ENCODE assay signal across 8 cellular contexts in genomic region chr19:45558399-45558878, GRCh38. TPM values are rescaled to one million over a fixed set of nuclear protein-coding genes. Genes with fewer than 3 reads are reported as not detected.
DNase-seq lines count a peak whose midpoint lies in the region; ATAC-seq, FAIRE-seq and TF ChIP-seq lines count a peak whose summit lies in the region.

No MANE protein-coding gene starts in this region.

- H3K36me3 ChIP-seq in CD8-positive, alpha-beta memory T cell (ENCODE audit: insufficient read depth, low read length) = no peaks in the 10 kb centered on the region
- H3K36me3 ChIP-seq in PC-3 (ENCODE audit: low read depth, low read length) (no peaks in the 10 kb centered on the region), pancreas (no peaks in the 10 kb centered on the region), upper lobe of left lung (peaks cover 0 to 4% (median under 1%) of the 10 kb centered on the region in 4 donors)

- H3K27ac ChIP-seq in CD8-positive, alpha-beta memory T cell (ENCODE audit: low read depth, low read length) = no peak overlapping the region
- no peak overlapping the region for H3K27ac ChIP-seq in PC-3 (ENCODE audit: low read length)
- no peak overlapping the region for H3K27ac ChIP-seq in pancreas
- no peak overlapping the region for H3K27ac ChIP-seq in upper lobe of left lung
- H3K27ac ChIP-seq in coronary artery = no peak overlapping the region

- H3K4me1 ChIP-seq in CD8-positive, alpha-beta memory T cell (ENCODE audit: insufficient read depth, low read length) = peaks cover 11% of the 10 kb centered on the region
- H3K4me1 ChIP-seq in PC-3 (ENCODE audit: insufficient read depth, low read length) (peaks cover 5% of the 10 kb centered on the region; the same call in 1 of the 2 replicates), pancreas (no peaks in the 10 kb centered on the region), upper lobe of left lung (peaks cover 0 to 7% (median 0%) of the 10 kb centered on the region in 4 donors)

- H3K27ac Mint-ChIP-seq in CD8-positive, alpha-beta memory T cell = peak overlapping the region in 6 of 8 donors; percentile 5 to 94 (median 44)
- peak overlapping the region; percentile 34 for H3K27ac Mint-ChIP-seq in activated T-cell treated with anti-CD3 and anti-CD28 coated beads, Interleukin-2, amount 50 U/mL, for 24 hours

- POLR2A ChIA-PET in CD8-positive, alpha-beta memory T cell (lab: Charles Lee) = no interaction called here
- POLR2A ChIA-PET in PC-3 (lab: Charles Lee; ENCODE audit: unreplicated experiment) = no interaction called here

- H3K36me3 Mint-ChIP-seq in CD8-positive, alpha-beta memory T cell = peaks cover 0 to 5% (median 0%) of the 10 kb centered on the region in 3 donors
- H3K36me3 Mint-ChIP-seq in activated T-cell treated with anti-CD3 and anti-CD28 coated beads, Interleukin-2, amount 50 U/mL, for 24 hours (ENCODE audit: low read depth) = peaks cover 11% of the 10 kb centered on the region

- H3K4me2 ChIP-seq in PC-3 (ENCODE audit: low read length) = no peak overlapping the region

- H3K9me3 ChIP-seq in CD8-positive, alpha-beta memory T cell (ENCODE audit: low read length) = no peaks in the 10 kb centered on the region
- H3K9me3 ChIP-seq in PC-3 (ENCODE audit: low read length) (no peaks in the 10 kb centered on the region), pancreas (no peaks in the 10 kb centered on the region), upper lobe of left lung (no peaks in the 10 kb centered on the region)

- no peak overlapping the region for H3K9ac ChIP-seq in PC-3 (ENCODE audit: low read length)

- H3K9me2 ChIP-seq in PC-3 (replicated peaks; ENCODE audit: low read length) = no peaks in the 10 kb centered on the region

- BruUV-seq in PC-3 (replicated peaks; lab: Mats Ljungman, UMichigan) = no TSS peak

- TF ChIP-seq CTCF in PC-3 (conservative IDR thresholded peaks at IDR 0.05; ENCODE audit: low read depth, low read length) (peak; percentile 84), fibroblast of pulmonary artery (IDR thresholded peaks at IDR 0.05; ENCODE audit: low read length, missing control alignments) (peak; percentile 80), pancreas (IDR thresholded peaks at IDR 0.05) (peak in 3 of 4 donors; percentile 26 to 29 (median 28)), upper lobe of left lung (IDR thresholded peaks at IDR 0.05) (peak; percentile 22 to 66 (median 48)), coronary artery (IDR thresholded peaks at IDR 0.05) (no peak)

- no peak overlapping the region for H2AFZ ChIP-seq in PC-3 (ENCODE audit: low read length)

- H3K4me3 Mint-ChIP-seq in CD8-positive, alpha-beta memory T cell = peak overlapping the region in 1 of 7 donors; percentile 18
- no peak overlapping the region for H3K4me3 Mint-ChIP-seq in activated T-cell treated with anti-CD3 and anti-CD28 coated beads, Interleukin-2, amount 50 U/mL, for 24 hours

- CTCF ChIA-PET in CD8-positive, alpha-beta memory T cell (lab: Charles Lee) = interaction anchor here (0.7 to 1.6 kb wide), 19 partner anchors 9 to 804 kb away, joined by 3 to 9 read pairs (median 3); no protein-coding TSS in a partner anchor
- CTCF ChIA-PET in PC-3 (lab: Charles Lee) = interaction anchor here (0.5 to 1.0 kb wide), 12 partner anchors 10 to 110 kb away, joined by 3 to 8 read pairs (median 4); no protein-coding TSS in a partner anchor

- 45% methylated on average over 10 of the region's 10 CpGs for WGBS in pancreas, 2 donors
- 47 to 57% methylated on average over 10 of the region's 10 CpGs for WGBS in upper lobe of left lung, 2 donors

- no peaks in the 10 kb centered on the region for H3K27me3 ChIP-seq in CD8-positive, alpha-beta memory T cell (ENCODE audit: insufficient read depth, low read length, poor library complexity, severe bottlenecking)
- no peaks in the 10 kb centered on the region for H3K27me3 ChIP-seq in PC-3 (ENCODE audit: low read length)
- no peaks in the 10 kb centered on the region for H3K27me3 ChIP-seq in pancreas
- H3K27me3 ChIP-seq in upper lobe of left lung = no peaks in the 10 kb centered on the region

- no peaks in the 10 kb centered on the region for H3K9me3 Mint-ChIP-seq in CD8-positive, alpha-beta memory T cell
- H3K9me3 Mint-ChIP-seq in activated T-cell treated with anti-CD3 and anti-CD28 coated beads, Interleukin-2, amount 50 U/mL, for 24 hours = no peaks in the 10 kb centered on the region

- peaks cover 9% of the 10 kb centered on the region; the same call in 1 of the 2 replicates for H3K79me2 ChIP-seq in PC-3 (ENCODE audit: low read length)

- H3K27me3 Mint-ChIP-seq in CD8-positive, alpha-beta memory T cell = no peaks in the 10 kb centered on the region
- no peaks in the 10 kb centered on the region for H3K27me3 Mint-ChIP-seq in activated T-cell treated with anti-CD3 and anti-CD28 coated beads, Interleukin-2, amount 50 U/mL, for 24 hours

- FAIRE-seq in pancreas (lab: Jason Lieb, UNC) = no peak

- peak; percentile 58 for ATAC-seq in HG02885 (IDR thresholded peaks at IDR 0.05; ENCODE audit: poor library complexity, unreplicated experiment)
- peak; percentile 92 for ATAC-seq in PC-3
- peak; percentile 41 to 82 (median 73) for ATAC-seq in pancreas
- ATAC-seq in upper lobe of left lung (ENCODE audit: low FRiP score in 2 of 2) = peak; percentile 63 to 76

- peaks cover 11 to 21% (median 21%) of the 10 kb centered on the region in 3 donors for H3K4me1 Mint-ChIP-seq in CD8-positive, alpha-beta memory T cell
- peaks cover 28% of the 10 kb centered on the region for H3K4me1 Mint-ChIP-seq in activated T-cell treated with anti-CD3 and anti-CD28 coated beads, Interleukin-2, amount 50 U/mL, for 24 hours (ENCODE audit: low read depth)

- peak; percentile 40 to 80 (median 61) for DNase-seq in CD8-positive, alpha-beta memory T cell
- DNase-seq in PC-3 = peak; percentile 67
- DNase-seq in activated T-cell treated with anti-CD3 and anti-CD28 coated beads, Interleukin-2, amount 50 U/mL, for 24 hours = peak; percentile 58
- peak; percentile 58 for DNase-seq in fibroblast of pulmonary artery (ENCODE audit: low read depth)
- DNase-seq in pancreas = peak in 3 of 6 donors; percentile 29 to 45 (median 34)
- peak in 1 of 2 donors; percentile 65 for DNase-seq in upper lobe of left lung
- no peak for DNase-seq in coronary artery (ENCODE audit: low spot score)

- TF ChIP-seq POLR2A in upper lobe of left lung (IDR thresholded peaks at IDR 0.05) = no peak

- H3F3A ChIP-seq in PC-3 (ENCODE audit: low read length, unreplicated experiment) = no peaks in the 10 kb centered on the region

- H3K4me3 ChIP-seq in CD8-positive, alpha-beta memory T cell (ENCODE audit: low read length) = no peak overlapping the region
- H3K4me3 ChIP-seq in PC-3 (ENCODE audit: low read length) (no peak overlapping the region), fibroblast of pulmonary artery (replicated peaks; ENCODE audit: low read depth, low read length) (no peak overlapping the region), pancreas (no peak overlapping the region), upper lobe of left lung (no peak overlapping the region), coronary artery (no peak overlapping the region)

- H4K20me1 ChIP-seq in PC-3 (ENCODE audit: low read length) = no peaks in the 10 kb centered on the region

- intact Hi-C loops in PC-3 (cut with micrococcal nuclease) (no loop called here), pancreas (cut with DNase I) (no loop called here)

- TF ChIP-seq EP300 in upper lobe of left lung (IDR thresholded peaks at IDR 0.05) = no peak

RNA-seq across cellular contexts. Expression of gene OPA3, which starts 26.2 kb away (rescaled TPM):
- 10 to 100 TPM; 14.2 to 17.5 TPM for total RNA-seq in CD8-positive, alpha-beta memory T cell
- polyA plus RNA-seq in CD8-positive, alpha-beta memory T cell = 18.1 TPM
- 9.4 and 10.1 TPM in 2 replicates for total RNA-seq in PC-3 (2014; rRNA removed)
- total RNA-seq in pancreas = 1 to 10 TPM; 3.4 to 8.0 (median 6.0) TPM
- 1 to 10 TPM; 3.7 to 3.8 TPM for polyA plus RNA-seq in pancreas
- 10 to 100 TPM in 5 of 6 donors, 1 to 10 TPM in 1; 9.9 to 14.3 (median 12.7) TPM for total RNA-seq in upper lobe of left lung

RNA-seq across cellular contexts. Expression of gene GPR4, which starts 43.6 kb away (rescaled TPM):
- not detected for total RNA-seq in CD8-positive, alpha-beta memory T cell
- not detected for polyA plus RNA-seq in CD8-positive, alpha-beta memory T cell
- total RNA-seq in PC-3 (2014; rRNA removed) = 3.1 and 3.7 TPM in 2 replicates
- total RNA-seq in pancreas = 1 to 10 TPM in 3 of 6 donors, under 1 TPM in 3; 0.56 to 2.2 (median 0.99) TPM
- 1 to 10 TPM; 2.4 to 3.0 TPM for polyA plus RNA-seq in pancreas
- 10 to 100 TPM in 2 of 6 donors, 1 to 10 TPM in 4; 1.0 to 22.1 (median 6.8) TPM for total RNA-seq in upper lobe of left lung

RNA-seq across cellular contexts. Expression of gene VASP, which starts 51.2 kb away (rescaled TPM):
- total RNA-seq in CD8-positive, alpha-beta memory T cell = 100 to 1,000 TPM; 154 to 170 TPM
- polyA plus RNA-seq in CD8-positive, alpha-beta memory T cell = 61.8 TPM
- total RNA-seq in PC-3 (2014; rRNA removed) = 120 and 158 TPM in 2 replicates
- 10 to 100 TPM; 12.5 to 49.3 (median 25.1) TPM for total RNA-seq in pancreas
- 10 to 100 TPM; 32.7 to 34.3 TPM for polyA plus RNA-seq in pancreas
- total RNA-seq in upper lobe of left lung = 100 to 1,000 TPM in 4 of 6 donors, 10 to 100 TPM in 2; 68.1 to 266 (median 143) TPM
